9 cellular contexts compared by ENCODE assay signal in genomic region chr20:54474866-54475265, GRCh38. TPM values are rescaled to one million over a fixed set of nuclear protein-coding genes. Genes with fewer than 3 reads are reported as not detected.
A peak's percentile ranks its signal among the peaks of the same experiment; 100 is the strongest.
DNase-seq lines count a peak whose midpoint lies in the region; ATAC-seq, FAIRE-seq and TF ChIP-seq lines count a peak whose summit lies in the region.
"Had no signal": no experiment of that assay in that cellular context is flagged by ENCODE, and none has a peak within 500 bp of the region (broad histone marks: within the 10 kb centered on the region; RNA-seq: fewer than 3 reads in every experiment).

No MANE protein-coding gene starts in this region.

- TF ChIP-seq RAD21 in IMR-90 (IDR thresholded peaks at IDR 0.05; ENCODE audit: low read length) (no peak), H1 (IDR thresholded peaks at IDR 0.05 in 1 of 2, conservative IDR thresholded peaks at IDR 0.05 in 1 of 2; ENCODE audit: low read depth in 2 of 2, low read length in 2 of 2) (no peak)

- in situ Hi-C loops in IMR-90 (cut with MboI; ENCODE audit: low sequenced_read_pairs): no loop called here

- no peak for DNase-seq in IMR-90
- DNase-seq in H1 (ENCODE audit: low read depth in 1 of 2, low spot score in 2 of 2): peak in 1 of 2 experiments; percentile 55
- DNase-seq in thoracic aorta (ENCODE audit: low spot score): no peak
- no peak for DNase-seq in GM19238 (ENCODE audit: insufficient read length, low spot score)
- no peak for DNase-seq in H4 (ENCODE audit: low spot score)
- DNase-seq: NCI-H1694, SIG-M5 had no signal

- H3K9me1 ChIP-seq in IMR-90 (ENCODE audit: insufficient read depth, low read length): no peaks in the 10 kb centered on the region

- H3K23me2 ChIP-seq in H1 (ENCODE audit: low read depth, low read length): peaks cover 10% of the 10 kb centered on the region

- H2AFZ ChIP-seq in IMR-90 (replicated peaks; ENCODE audit: low read length, poor library complexity) (peak overlapping the region; percentile 50), H1 (ENCODE audit: low read length) (peak overlapping the region; percentile 87)

- H2BK5ac ChIP-seq in IMR-90 (ENCODE audit: low read depth, low read length, poor library complexity, severe bottlenecking) (no peak overlapping the region), H1 (ENCODE audit: low read depth, low read length) (no peak overlapping the region)

- ATAC-seq in IMR-90 (ENCODE audit: low read depth) (no peak), thoracic aorta (ENCODE audit: insufficient number of reproducible peaks, low FRiP score, low read depth) (no peak), esophagus mucosa (no peak)

- POLR2A ChIA-PET in IMR-90 (lab: Charles Lee; ENCODE audit: unreplicated experiment) (no interaction called here), H1 (lab: Charles Lee; ENCODE audit: partially characterized antibody) (no interaction called here)

- H3K9ac ChIP-seq in IMR-90 (ENCODE audit: low read depth, low read length): no peak overlapping the region
- no peak overlapping the region; a peak in 2 of 7 replicates for H3K9ac ChIP-seq in H1 (replicated peaks in 1 of 4; ENCODE audit: extremely low read depth in 1 of 4, low read depth in 3 of 4, low read length in 3 of 4)

- H3K4me2 ChIP-seq in IMR-90 (ENCODE audit: low read depth, low read length) (peak overlapping the region; percentile 54; the same call in 1 of the 2 replicates), H1 (ENCODE audit: insufficient read depth in 1 of 2, low read depth in 2 of 2, low read length in 2 of 2) (peak overlapping the region; percentile 95 to 96)

- no peak overlapping the region for H2BK120ac ChIP-seq in IMR-90 (ENCODE audit: low read depth, low read length)
- H2BK120ac ChIP-seq in H1 (replicated peaks; ENCODE audit: low read depth, low read length): no peak overlapping the region

- no peak overlapping the region for H3K18ac ChIP-seq in IMR-90 (ENCODE audit: low read depth, low read length)
- peak overlapping the region; percentile 65; the same call in 1 of the 2 replicates for H3K18ac ChIP-seq in H1 (ENCODE audit: extremely low read depth, low read length)

- no peak overlapping the region for H3K23ac ChIP-seq in IMR-90 (ENCODE audit: low read depth, low read length)
- H3K23ac ChIP-seq in H1 (ENCODE audit: insufficient read length): no peak overlapping the region

- peaks cover 0 to 7% of the 10 kb centered on the region in 2 experiments; a peak in 1 of 4 replicates for H3K79me2 ChIP-seq in H1 (ENCODE audit: control insufficient read depth in 1 of 2, insufficient read depth in 2 of 2, low read length in 2 of 2)

- H4K91ac ChIP-seq in IMR-90 (ENCODE audit: insufficient read depth, low read depth, low read length) (no peak overlapping the region), H1 (replicated peaks; ENCODE audit: insufficient read length, low read length) (no peak overlapping the region)

- WGBS in IMR-90 (ENCODE audit: extremely low coverage in 2 of 2, insufficient read length in 1 of 2), 2 experiments: 7% methylated on average over 2 of the region's 10 CpGs; no CpG with 5 or more reads in 1 of the 2 experiments
- WGBS in H1 (ENCODE audit: extremely low coverage in 1 of 2, insufficient coverage in 1 of 2, insufficient read length in 1 of 2, insufficient replicate concordance in 2 of 2, low coverage in 1 of 2, low lambda C conversion rate in 2 of 2, missing lambda C conversion rate in 1 of 2), 2 experiments: 7% methylated on average over 9 of the region's 10 CpGs; no CpG with 5 or more reads in 1 of the 2 experiments
- WGBS in mesodermal cell (ENCODE audit: insufficient coverage in 2 of 2), 2 experiments: 3 to 15% methylated on average over 3 to 4 of the region's 10 CpGs

- H3K4me1 ChIP-seq in IMR-90 (ENCODE audit: control insufficient read depth, insufficient read depth, low read length): no peaks in the 10 kb centered on the region
- peaks cover 5 to 19% (median 6%) of the 10 kb centered on the region in 4 experiments; a peak in 5 of 7 replicates for H3K4me1 ChIP-seq in H1 (replicated peaks in 1 of 4; ENCODE audit: control insufficient read depth in 3 of 4, insufficient read depth in 4 of 4, low read length in 3 of 4)
- H3K4me1 ChIP-seq in mesodermal cell (ENCODE audit: control insufficient read depth, insufficient read depth, low read length, poor library complexity, severe bottlenecking): peaks cover 8% of the 10 kb centered on the region
- peaks cover 3 to 22% of the 10 kb centered on the region in 2 donors for H3K4me1 ChIP-seq in thoracic aorta (ENCODE audit: control insufficient read depth in 1 of 2, low read depth in 2 of 2)

- no peak overlapping the region for H2BK15ac ChIP-seq in IMR-90 (ENCODE audit: low read depth, low read length)
- 0 out of 2 replicates have a peak overlapping the region, but pooled peaks have one; percentile 8 for H2BK15ac ChIP-seq in H1 (ENCODE audit: low read length)

- no peak for TF ChIP-seq POLR2A in IMR-90 (IDR thresholded peaks at IDR 0.05; ENCODE audit: low read depth, low read length)
- no peak for TF ChIP-seq POLR2A in H1 (IDR thresholded peaks at IDR 0.05; ENCODE audit: control extremely low read depth in 1 of 2, low read depth in 2 of 2, low read length in 2 of 2)

- H3K56ac ChIP-seq in IMR-90 (ENCODE audit: extremely low read depth, insufficient read depth, low read length) (no peak overlapping the region), H1 (replicated peaks; ENCODE audit: insufficient read length, low read depth, low read length) (no peak overlapping the region)

- H3K27ac ChIP-seq in IMR-90 (ENCODE audit: insufficient read depth, low read length) (no peak overlapping the region), H1 (ENCODE audit: low read depth, low read length) (no peak overlapping the region), mesodermal cell (ENCODE audit: low read depth, low read length, severe bottlenecking) (no peak overlapping the region), thoracic aorta (peak overlapping the region; percentile 38 to 62)

- H3K27me3 ChIP-seq in IMR-90 (ENCODE audit: control insufficient read depth, insufficient read depth, low read length) (peaks cover 10% of the 10 kb centered on the region), H1 (replicated peaks in 1 of 4; ENCODE audit: control insufficient read depth in 3 of 4, extremely low read depth in 1 of 4, insufficient read depth in 3 of 4, low read length in 3 of 4) (no peaks in the 10 kb centered on the region; a peak in 2 of 7 replicates), thoracic aorta (replicated peaks; ENCODE audit: insufficient read depth) (no peaks in the 10 kb centered on the region)

- H2AK5ac ChIP-seq in IMR-90 (ENCODE audit: low read depth, low read length): no peak overlapping the region
- no peak overlapping the region for H2AK5ac ChIP-seq in H1 (ENCODE audit: low read depth, low read length)

- TF ChIP-seq EP300 in H1 (IDR thresholded peaks at IDR 0.05; ENCODE audit: borderline replicate concordance in 1 of 2, low read depth in 2 of 2, low read length in 2 of 2): no peak

- H3K9me3 ChIP-seq in IMR-90 (ENCODE audit: control insufficient read depth, insufficient read depth, low read length) (no peaks in the 10 kb centered on the region), H1 (ENCODE audit: insufficient read depth in 2 of 2, low read depth in 1 of 2, low read length in 1 of 2) (no peaks in the 10 kb centered on the region), mesodermal cell (ENCODE audit: control insufficient read depth, low read length) (no peaks in the 10 kb centered on the region), thoracic aorta (no peaks in the 10 kb centered on the region)

- H2BK20ac ChIP-seq in IMR-90 (ENCODE audit: low read depth, low read length) (no peak overlapping the region), H1 (ENCODE audit: low read length) (0 out of 2 replicates have a peak overlapping the region, but pooled peaks have one; percentile 84)

- intact Hi-C loops in IMR-90 (cut with micrococcal nuclease): loop anchor here (5.0 to 10.0 kb wide), 2 partner anchors 170 to 253 kb away; no protein-coding TSS in a partner anchor

- no peak for FAIRE-seq in H1 (lab: Jason Lieb, UNC)

- dilution Hi-C loops in IMR-90 (cut with HindIII; ENCODE audit: low sequenced_read_pairs, unreplicated experiment): no loop called here

- peak overlapping the region; percentile 77; the same call in 1 of the 2 replicates for H2BK12ac ChIP-seq in H1 (ENCODE audit: low read depth, low read length)

- H4K8ac ChIP-seq in IMR-90 (ENCODE audit: low read depth in 2 of 2, low read length in 2 of 2) (no peak overlapping the region), H1 (ENCODE audit: extremely low read depth, insufficient read depth, low read length) (no peak overlapping the region)

- H3K14ac ChIP-seq in IMR-90 (replicated peaks; ENCODE audit: low read depth, low read length): no peak overlapping the region
- no peak overlapping the region for H3K14ac ChIP-seq in H1 (ENCODE audit: insufficient read length)

- H4K5ac ChIP-seq in IMR-90 (ENCODE audit: low read depth, low read length) (no peak overlapping the region), H1 (ENCODE audit: insufficient read length, low read depth, low read length) (no peak overlapping the region)

- CTCF ChIA-PET in IMR-90 (lab: Yijun Ruan, JAX) (no interaction called here), H1 (lab: Charles Lee; ENCODE audit: partially characterized antibody) (interaction anchor here (0.5 to 1.6 kb wide), 2 partner anchors 18 to 264 kb away, joined by 3 read pairs; no protein-coding TSS in a partner anchor)

- no peak overlapping the region for H2AK9ac ChIP-seq in IMR-90 (replicated peaks; ENCODE audit: low read depth, low read length, poor library complexity)

- H3K4me3 ChIP-seq in IMR-90 (ENCODE audit: insufficient read depth, low read depth, low read length) (no peak overlapping the region; the same call in 1 of the 2 replicates), H1 (ENCODE audit: extremely low read depth in 1 of 4, insufficient read depth in 2 of 4, low read depth in 3 of 4, low read length in 4 of 4) (peak overlapping the region; percentile 64 to 96 (median 87); a peak in 7 of 8 replicates), mesodermal cell (ENCODE audit: extremely low read depth, insufficient read depth, low read length, poor library complexity, severe bottlenecking) (peak overlapping the region; percentile 75), thoracic aorta (peak overlapping the region; percentile 84)

- H3K4ac ChIP-seq in IMR-90 (ENCODE audit: low read depth, low read length) (no peak overlapping the region), H1 (replicated peaks; ENCODE audit: insufficient read length, low read depth, low read length) (no peak overlapping the region)

- H3K79me1 ChIP-seq in IMR-90 (ENCODE audit: low read depth in 1 of 2, low read length in 2 of 2) (no peaks in the 10 kb centered on the region), H1 (ENCODE audit: low read depth, low read length) (no peaks in the 10 kb centered on the region)

- no TSS peak for BruUV-seq in IMR-90 (replicated peaks; lab: Mats Ljungman, UMichigan)

- H4K20me1 ChIP-seq in IMR-90 (ENCODE audit: insufficient read depth, low read length) (no peaks in the 10 kb centered on the region), H1 (replicated peaks in 1 of 2; ENCODE audit: control insufficient read depth in 1 of 2, insufficient read depth in 2 of 2, low read length in 2 of 2) (no peaks in the 10 kb centered on the region)

- no peak for TF ChIP-seq CTCF in IMR-90 (conservative IDR thresholded peaks at IDR 0.05; ENCODE audit: low read depth, low read length)
- no peak for TF ChIP-seq CTCF in H1 (IDR thresholded peaks at IDR 0.05; ENCODE audit: control extremely low read depth in 1 of 3, insufficient read depth in 1 of 3, low read depth in 1 of 3, low read length in 3 of 3)
- no peak for TF ChIP-seq CTCF in thoracic aorta (IDR thresholded peaks at IDR 0.05)

- H3K36me3 ChIP-seq in IMR-90 (ENCODE audit: control insufficient read depth, insufficient read depth, low read length): no peaks in the 10 kb centered on the region
- H3K36me3 ChIP-seq in H1 (ENCODE audit: control insufficient read depth in 2 of 4, insufficient read depth in 4 of 4, low read length in 3 of 4): no peaks in the 10 kb centered on the region
- H3K36me3 ChIP-seq in mesodermal cell (ENCODE audit: control insufficient read depth, insufficient read depth, low read length): no peaks in the 10 kb centered on the region
- H3K36me3 ChIP-seq in thoracic aorta: no peaks in the 10 kb centered on the region

RNA-seq across cellular contexts. Expression of gene DOK5, which starts 0.5 kb away (rescaled TPM):
- total RNA-seq in IMR-90 (2012; rRNA removed) (3.9 and 4.2 TPM in 2 replicates), thoracic aorta (10 to 100 TPM in 1 of 2 donors, 1 to 10 TPM in 1; 8.3 to 21.7 TPM), esophagus mucosa (0.12 TPM)
- polyA plus RNA-seq in IMR-90 (2012; rRNA removed) (2.7 and 2.8 TPM in 2 replicates), H1 (2011; rRNA removed) (7.8 and 8.9 TPM in 2 replicates)
- 2.3 and 4.8 TPM in 2 replicates for polyA plus RNA-seq in IMR-90 (2012; cell fraction: cytosol; rRNA removed)
- 1.1 and 1.4 TPM in 2 replicates for polyA plus RNA-seq in IMR-90 (2012; cell fraction: nucleus; rRNA removed; ENCODE audit: low replicate concordance)
- 13.0 and 15.0 TPM in 2 replicates for total RNA-seq in H1 (2021; fragmentation: NEBNext Ultra II Directional; extraction: Animal tissue kit (Norgen Biotek cat#: 25700))
- 8.8 TPM for polyA plus RNA-seq in H1 (2011; cell fraction: cytosol; rRNA removed)
- 4.4 TPM for polyA plus RNA-seq in H1 (2011; cell fraction: nucleus; rRNA removed)
- 12.6 to 14.3 TPM (median 13.6 TPM) in 4 replicates for polyA plus RNA-seq in H1 (2012, experiment 1 of 2)
- polyA plus RNA-seq in H1 (2012, experiment 2 of 2): 17.2 TPM
- 7.5 TPM for polyA plus RNA-seq in H1 (2013, experiment 1 of 2)
- 7.0 TPM for polyA plus RNA-seq in H1 (2013, experiment 2 of 2)
- polyA minus RNA-seq in H1 (2011; rRNA and poly(A)+ RNA removed): 9.9 and 10.8 TPM in 2 replicates
- polyA minus RNA-seq in H1 (2011; cell fraction: cytosol; rRNA and poly(A)+ RNA removed): 3.8 TPM
- polyA minus RNA-seq in H1 (2011; cell fraction: nucleus; rRNA and poly(A)+ RNA removed): 6.2 TPM
- polyA plus RNA-seq in mesodermal cell (2013, experiment 1 of 2): 15.4 TPM
- 11.5 TPM for polyA plus RNA-seq in mesodermal cell (2013, experiment 2 of 2)
- total RNA-seq in H4 (2014; rRNA removed; shearing (Covaris generic)): 1.2 TPM in 1 of 2 replicates, not detected in the other

Comparison
In these comparisons a context has a peak if more than half of its experiments do, and no peak if none do; other contexts are left out.
1. H3K27ac ChIP-seq: peak in thoracic aorta (2 of 2); none in IMR-90 (single experiment), H1 (single experiment) and mesodermal cell (single experiment).